12 cellular contexts compared by ENCODE assay signal in genomic region chr2:221444106-221444505, GRCh38.
DNase-seq lines count a peak whose midpoint lies in the region; ATAC-seq, FAIRE-seq and TF ChIP-seq lines count a peak whose summit lies in the region.
"Had no signal": no experiment of that assay in that cellular context is flagged by ENCODE, and none has a peak within 500 bp of the region (broad histone marks: within the 10 kb centered on the region; RNA-seq: fewer than 3 reads in every experiment).

No MANE protein-coding gene starts in this region.

- peak; percentile 47 for FAIRE-seq in RCC 7860 (lab: Jason Lieb, UNC)

- H2AFZ ChIP-seq in fibroblast of lung (ENCODE audit: low read length), result no peak overlapping the region

- no peaks in the 10 kb centered on the region for H3K4me1 Mint-ChIP-seq in activated CD8-positive, alpha-beta T cell treated with anti-CD3 and anti-CD28 coated beads for 36 hours (ENCODE audit: low read depth)
- H3K4me1 Mint-ChIP-seq in activated CD8-positive, alpha-beta T cell treated with anti-CD3 and anti-CD28 coated beads, Interleukin-2, amount 10 ng/mL, durations not matched to agents 7 days and 5 days (ENCODE audit: low read depth), result no peaks in the 10 kb centered on the region
- peaks cover 36% of the 10 kb centered on the region for H3K4me1 Mint-ChIP-seq in type B pancreatic cell (ENCODE audit: unreplicated experiment)
- H3K4me1 Mint-ChIP-seq: activated naive CD4-positive, alpha-beta T cell treated with anti-CD3 and anti-CD28 coated beads, Interleukin-2, amount 10 ng/mL, durations not matched to agents 7 days and 5 days had no signal

- no peak for DNase-seq in activated CD8-positive, alpha-beta T cell treated with anti-CD3 and anti-CD28 coated beads for 36 hours
- DNase-seq in activated CD8-positive, alpha-beta T cell treated with anti-CD3 and anti-CD28 coated beads, Interleukin-2, amount 10 ng/mL, durations not matched to agents 7 days and 5 days, result no peak
- DNase-seq in RCC 7860 (ENCODE audit: low spot score), result peak; percentile 50
- peak; percentile 66 to 92 for DNase-seq in fibroblast of lung (ENCODE audit: low read depth in 2 of 2)
- no peak for DNase-seq in NCI-H526 (lab: John Stamatoyannopoulos, UW)
- no peak for DNase-seq in NCI-H82 (lab: John Stamatoyannopoulos, UW)
- no peak for DNase-seq in type B pancreatic cell (ENCODE audit: extremely low spot score, unreplicated experiment)
- DNase-seq: activated naive CD4-positive, alpha-beta T cell treated with anti-CD3 and anti-CD28 coated beads, Interleukin-2, amount 10 ng/mL, durations not matched to agents 7 days and 5 days; natural killer cell had no signal

- H3K9me3 ChIP-seq in fibroblast of lung (ENCODE audit: control insufficient read depth, insufficient read depth, low read depth, low read length) (no peaks in the 10 kb centered on the region), skeletal muscle satellite cell (replicated peaks; ENCODE audit: low read length) (no peaks in the 10 kb centered on the region)
- H3K9me3 ChIP-seq: vagina had no signal

- no peak overlapping the region for H3K4me3 Mint-ChIP-seq in activated CD8-positive, alpha-beta T cell treated with anti-CD3 and anti-CD28 coated beads for 36 hours
- H3K4me3 Mint-ChIP-seq in activated CD8-positive, alpha-beta T cell treated with anti-CD3 and anti-CD28 coated beads, Interleukin-2, amount 10 ng/mL, durations not matched to agents 7 days and 5 days, result no peak overlapping the region
- H3K4me3 Mint-ChIP-seq in type B pancreatic cell, result no peak overlapping the region
- H3K4me3 Mint-ChIP-seq: activated naive CD4-positive, alpha-beta T cell treated with anti-CD3 and anti-CD28 coated beads, Interleukin-2, amount 10 ng/mL, durations not matched to agents 7 days and 5 days; natural killer cell; T-helper 1 cell treated with Interleukin-12 subunit alpha and Interleukin-12 subunit beta and Interleukin-4 antibody, amounts not matched to agents 30 μg/mL and 1 μg/mL, for 36 hours had no signal

- H3K27ac Mint-ChIP-seq in activated CD8-positive, alpha-beta T cell treated with anti-CD3 and anti-CD28 coated beads for 36 hours, result peak overlapping the region; percentile 46
- H3K27ac Mint-ChIP-seq in activated CD8-positive, alpha-beta T cell treated with anti-CD3 and anti-CD28 coated beads, Interleukin-2, amount 10 ng/mL, durations not matched to agents 7 days and 5 days, result no peak overlapping the region
- H3K27ac Mint-ChIP-seq in type B pancreatic cell, result no peak overlapping the region
- H3K27ac Mint-ChIP-seq: activated naive CD4-positive, alpha-beta T cell treated with anti-CD3 and anti-CD28 coated beads, Interleukin-2, amount 10 ng/mL, durations not matched to agents 7 days and 5 days; natural killer cell; T-helper 1 cell treated with Interleukin-12 subunit alpha and Interleukin-12 subunit beta and Interleukin-4 antibody, amounts not matched to agents 30 μg/mL and 1 μg/mL, for 36 hours had no signal

- POLR2A ChIA-PET in activated CD8-positive, alpha-beta T cell treated with anti-CD3 and anti-CD28 coated beads for 36 hours (lab: Charles Lee), result no interaction called here
- POLR2A ChIA-PET in activated CD8-positive, alpha-beta T cell treated with anti-CD3 and anti-CD28 coated beads, Interleukin-2, amount 10 ng/mL, durations not matched to agents 7 days and 5 days (lab: Charles Lee), result no interaction called here

- H3K9ac ChIP-seq in fibroblast of lung (ENCODE audit: insufficient read depth, low read length) (no peak overlapping the region), skeletal muscle satellite cell (ENCODE audit: low read depth, low read length) (peak overlapping the region; percentile 18)

- intact Hi-C loops in activated CD8-positive, alpha-beta T cell treated with anti-CD3 and anti-CD28 coated beads for 36 hours (cut with micrococcal nuclease), result no loop called here

- H3K36me3 Mint-ChIP-seq in activated CD8-positive, alpha-beta T cell treated with anti-CD3 and anti-CD28 coated beads for 36 hours (ENCODE audit: low read depth), result no peaks in the 10 kb centered on the region
- H3K36me3 Mint-ChIP-seq in activated CD8-positive, alpha-beta T cell treated with anti-CD3 and anti-CD28 coated beads, Interleukin-2, amount 10 ng/mL, durations not matched to agents 7 days and 5 days (ENCODE audit: low read depth), result no peaks in the 10 kb centered on the region
- peaks cover 45% of the 10 kb centered on the region for H3K36me3 Mint-ChIP-seq in type B pancreatic cell
- H3K36me3 Mint-ChIP-seq: natural killer cell had no signal

- TF ChIP-seq CTCF in activated CD8-positive, alpha-beta T cell treated with anti-CD3 and anti-CD28 coated beads for 36 hours (IDR thresholded peaks at IDR 0.05), result no peak
- no peak for TF ChIP-seq CTCF in fibroblast of lung (conservative IDR thresholded peaks at IDR 0.05 in 1 of 2, IDR thresholded peaks at IDR 0.05 in 1 of 2; ENCODE audit: low read depth in 1 of 2, low read length in 2 of 2)
- no peak for TF ChIP-seq CTCF in type B pancreatic cell (conservative IDR thresholded peaks at IDR 0.05)

- H3K4me2 ChIP-seq in fibroblast of lung (ENCODE audit: extremely low read depth, insufficient read depth, low read length) (no peak overlapping the region), skeletal muscle satellite cell (ENCODE audit: low read length) (peak overlapping the region; percentile 51)

- H3K36me3 ChIP-seq in fibroblast of lung (ENCODE audit: control insufficient read depth, insufficient read depth, low read length) (peaks cover 5% of the 10 kb centered on the region), skeletal muscle satellite cell (ENCODE audit: insufficient read depth, low read length) (peaks cover 9% of the 10 kb centered on the region)

- H3K9me3 Mint-ChIP-seq in activated CD8-positive, alpha-beta T cell treated with anti-CD3 and anti-CD28 coated beads for 36 hours, result no peaks in the 10 kb centered on the region
- H3K9me3 Mint-ChIP-seq in activated CD8-positive, alpha-beta T cell treated with anti-CD3 and anti-CD28 coated beads, Interleukin-2, amount 10 ng/mL, durations not matched to agents 7 days and 5 days (ENCODE audit: insufficient read depth), result no peaks in the 10 kb centered on the region
- no peaks in the 10 kb centered on the region for H3K9me3 Mint-ChIP-seq in type B pancreatic cell
- H3K9me3 Mint-ChIP-seq: activated naive CD4-positive, alpha-beta T cell treated with anti-CD3 and anti-CD28 coated beads, Interleukin-2, amount 10 ng/mL, durations not matched to agents 7 days and 5 days; natural killer cell; T-helper 1 cell treated with Interleukin-12 subunit alpha and Interleukin-12 subunit beta and Interleukin-4 antibody, amounts not matched to agents 30 μg/mL and 1 μg/mL, for 36 hours had no signal

- no peaks in the 10 kb centered on the region for H3K79me2 ChIP-seq in fibroblast of lung (ENCODE audit: control insufficient read depth, insufficient read depth, low read length)

- no peaks in the 10 kb centered on the region for H4K20me1 ChIP-seq in fibroblast of lung (ENCODE audit: control insufficient read depth, extremely low read depth, insufficient read depth, low read length)

- H3K4me1 ChIP-seq in fibroblast of lung (ENCODE audit: control insufficient read depth, extremely low read depth, insufficient read depth, low read length), result no peaks in the 10 kb centered on the region
- H3K4me1 ChIP-seq in skeletal muscle satellite cell (ENCODE audit: control insufficient read depth, insufficient read depth, low read length), result peaks cover 13% of the 10 kb centered on the region
- H3K4me1 ChIP-seq: vagina had no signal

- H3K27me3 Mint-ChIP-seq in activated CD8-positive, alpha-beta T cell treated with anti-CD3 and anti-CD28 coated beads for 36 hours, result no peaks in the 10 kb centered on the region
- peaks cover 6% of the 10 kb centered on the region for H3K27me3 Mint-ChIP-seq in activated CD8-positive, alpha-beta T cell treated with anti-CD3 and anti-CD28 coated beads, Interleukin-2, amount 10 ng/mL, durations not matched to agents 7 days and 5 days (ENCODE audit: low read depth)
- H3K27me3 Mint-ChIP-seq in type B pancreatic cell, result no peaks in the 10 kb centered on the region

- ATAC-seq in activated CD8-positive, alpha-beta T cell treated with anti-CD3 and anti-CD28 coated beads for 36 hours, result peak; percentile 51
- no peak for ATAC-seq in activated CD8-positive, alpha-beta T cell treated with anti-CD3 and anti-CD28 coated beads, Interleukin-2, amount 10 ng/mL, durations not matched to agents 7 days and 5 days
- ATAC-seq: natural killer cell had no signal

- no peak overlapping the region for H3K27ac ChIP-seq in fibroblast of lung (ENCODE audit: insufficient read depth, low read length)
- H3K27ac ChIP-seq: vagina had no signal

- H3K4me3 ChIP-seq in fibroblast of lung (replicated peaks in 1 of 4; ENCODE audit: control extremely low read depth in 1 of 4, insufficient read depth in 1 of 4, low read depth in 3 of 4, low read length in 4 of 4) (no peak overlapping the region), skeletal muscle satellite cell (ENCODE audit: low read length) (no peak overlapping the region)
- H3K4me3 ChIP-seq: vagina had no signal

- CTCF ChIA-PET in activated CD8-positive, alpha-beta T cell treated with anti-CD3 and anti-CD28 coated beads for 36 hours (lab: Charles Lee), result interaction anchor here (1.1 kb wide), 1 partner anchor 129 kb away, joined by 5 read pairs; no protein-coding TSS in a partner anchor
- CTCF ChIA-PET in activated CD8-positive, alpha-beta T cell treated with anti-CD3 and anti-CD28 coated beads, Interleukin-2, amount 10 ng/mL, durations not matched to agents 7 days and 5 days (lab: Charles Lee), result interaction anchor here (1.3 kb wide), 1 partner anchor 10 kb away, joined by 3 read pairs; no protein-coding TSS in a partner anchor

- H3K27me3 ChIP-seq in fibroblast of lung (ENCODE audit: control insufficient read depth, insufficient read depth, low read length) (no peaks in the 10 kb centered on the region), skeletal muscle satellite cell (ENCODE audit: control insufficient read depth, insufficient read depth, low read length) (no peaks in the 10 kb centered on the region)
- H3K27me3 ChIP-seq: vagina had no signal

Comparison
In these comparisons a context has a peak if more than half of its experiments do, and no peak if none do; other contexts are left out.
1. DNase-seq: peak in RCC 7860 (single experiment) and fibroblast of lung (2 of 2); none in activated CD8-positive, alpha-beta T cell treated with anti-CD3 and anti-CD28 coated beads for 36 hours (single experiment), activated CD8-positive, alpha-beta T cell treated with anti-CD3 and anti-CD28 coated beads, Interleukin-2, amount 10 ng/mL, durations not matched to agents 7 days and 5 days (single experiment), NCI-H526 (0 of 2), NCI-H82 (single experiment) and type B pancreatic cell (single experiment).